ENCODE assay signal across 8 cellular contexts in genomic region chr7:157000047-157000726, GRCh38. TPM values are rescaled to one million over a fixed set of nuclear protein-coding genes. Genes with fewer than 3 reads are reported as not detected.
DNase-seq lines count a peak whose midpoint lies in the region; ATAC-seq, FAIRE-seq and TF ChIP-seq lines count a peak whose summit lies in the region.

No MANE protein-coding gene starts in this region.

- peaks cover 63 to 64% of the 10 kb centered on the region in 2 donors for H3K27me3 Mint-ChIP-seq in CD4-positive, alpha-beta memory T cell
- H3K27me3 Mint-ChIP-seq in astrocyte (ENCODE audit: low read depth, unreplicated experiment) = peaks cover 77% of the 10 kb centered on the region
- H3K27me3 Mint-ChIP-seq in memory B cell = peaks cover 40% of the 10 kb centered on the region
- peaks cover 48% of the 10 kb centered on the region for H3K27me3 Mint-ChIP-seq in glutamatergic neuron (ENCODE audit: unreplicated experiment)

- peaks cover 0 to 3% (median 0%) of the 10 kb centered on the region in 8 donors for H3K9me3 Mint-ChIP-seq in CD4-positive, alpha-beta memory T cell
- H3K9me3 Mint-ChIP-seq in astrocyte (ENCODE audit: unreplicated experiment) = peaks cover 16% of the 10 kb centered on the region
- H3K9me3 Mint-ChIP-seq in memory B cell = peaks cover 1% of the 10 kb centered on the region
- peaks cover 20% of the 10 kb centered on the region for H3K9me3 Mint-ChIP-seq in glutamatergic neuron (ENCODE audit: unreplicated experiment)

- no peak overlapping the region for H2AFZ ChIP-seq in astrocyte (ENCODE audit: low read depth, low read length)

- no peaks in the 10 kb centered on the region for H3K36me3 ChIP-seq in CD4-positive, alpha-beta memory T cell (ENCODE audit: insufficient read depth, low read length)
- no peaks in the 10 kb centered on the region for H3K36me3 ChIP-seq in astrocyte (ENCODE audit: insufficient read depth, low read length)

- peak overlapping the region; percentile 69 to 89 (median 82) for H3K4me3 Mint-ChIP-seq in CD4-positive, alpha-beta memory T cell
- H3K4me3 Mint-ChIP-seq in astrocyte (ENCODE audit: unreplicated experiment) (no peak overlapping the region), memory B cell (peak overlapping the region; percentile 80), glutamatergic neuron (ENCODE audit: unreplicated experiment) (no peak overlapping the region)

- H3K27ac ChIP-seq in CD4-positive, alpha-beta memory T cell (ENCODE audit: low read depth, low read length) = no peak overlapping the region
- no peak overlapping the region for H3K27ac ChIP-seq in astrocyte (ENCODE audit: low read depth, low read length)

- no peak overlapping the region for H3K4me3 ChIP-seq in CD4-positive, alpha-beta memory T cell (ENCODE audit: low read length in 2 of 2)
- no peak overlapping the region for H3K4me3 ChIP-seq in astrocyte (ENCODE audit: insufficient read depth, low read depth, low read length)

- TF ChIP-seq CTCF in astrocyte (IDR thresholded peaks at IDR 0.05; ENCODE audit: insufficient read depth, low read depth, low read length) (no peak), glutamatergic neuron (IDR thresholded peaks at IDR 0.05; ENCODE audit: partially characterized antibody, unreplicated experiment) (no peak)

- no peaks in the 10 kb centered on the region for H3K36me3 Mint-ChIP-seq in CD4-positive, alpha-beta memory T cell
- peaks cover 2% of the 10 kb centered on the region for H3K36me3 Mint-ChIP-seq in astrocyte (ENCODE audit: low read depth, unreplicated experiment)
- H3K36me3 Mint-ChIP-seq in memory B cell = no peaks in the 10 kb centered on the region
- H3K36me3 Mint-ChIP-seq in glutamatergic neuron (ENCODE audit: unreplicated experiment) = peaks cover 10% of the 10 kb centered on the region

- H3K79me2 ChIP-seq in astrocyte (ENCODE audit: insufficient read depth, low read length) = no peaks in the 10 kb centered on the region

- peak overlapping the region; percentile 71 for H3K4me2 ChIP-seq in astrocyte (ENCODE audit: low read length)

- H3K27ac Mint-ChIP-seq in CD4-positive, alpha-beta memory T cell = no peak overlapping the region
- H3K27ac Mint-ChIP-seq in astrocyte (ENCODE audit: unreplicated experiment) = no peak overlapping the region
- H3K27ac Mint-ChIP-seq in memory B cell = no peak overlapping the region
- no peak overlapping the region for H3K27ac Mint-ChIP-seq in glutamatergic neuron (ENCODE audit: unreplicated experiment)

- FAIRE-seq in astrocyte (lab: Jason Lieb, UNC) = no peak

- ATAC-seq in HG02678 (IDR thresholded peaks at IDR 0.05; ENCODE audit: unreplicated experiment) (peak; percentile 28), memory B cell (ENCODE audit: low read depth) (no peak), GM21381 (IDR thresholded peaks at IDR 0.05; ENCODE audit: unreplicated experiment) (no peak), HG02938 (IDR thresholded peaks at IDR 0.05; ENCODE audit: unreplicated experiment) (no peak), GM18517 (IDR thresholded peaks at IDR 0.05; ENCODE audit: unreplicated experiment) (no peak)

- peaks cover 42% of the 10 kb centered on the region for H3K27me3 ChIP-seq in CD4-positive, alpha-beta memory T cell (ENCODE audit: insufficient read depth, low read length)
- peaks cover 81% of the 10 kb centered on the region for H3K27me3 ChIP-seq in astrocyte (ENCODE audit: insufficient read depth, low read length)

- H3K9me3 ChIP-seq in CD4-positive, alpha-beta memory T cell (ENCODE audit: control insufficient read depth in 1 of 2, low read length in 2 of 2) = no peaks in the 10 kb centered on the region
- no peaks in the 10 kb centered on the region for H3K9me3 ChIP-seq in astrocyte (ENCODE audit: insufficient read depth, low read depth, low read length)

- peaks cover 16 to 35% (median 26%) of the 10 kb centered on the region in 4 donors for H3K4me1 Mint-ChIP-seq in CD4-positive, alpha-beta memory T cell
- no peaks in the 10 kb centered on the region for H3K4me1 Mint-ChIP-seq in astrocyte (ENCODE audit: low read depth, unreplicated experiment)
- peaks cover 10% of the 10 kb centered on the region for H3K4me1 Mint-ChIP-seq in memory B cell
- peaks cover 3% of the 10 kb centered on the region for H3K4me1 Mint-ChIP-seq in glutamatergic neuron (ENCODE audit: low read depth, unreplicated experiment)

- DNase-seq in CD4-positive, alpha-beta memory T cell = no peak
- DNase-seq in astrocyte (ENCODE audit: low read depth) (no peak), memory B cell (ENCODE audit: low spot score in 2 of 2) (no peak), glutamatergic neuron (no peak)

- H4K20me1 ChIP-seq in astrocyte (ENCODE audit: insufficient read depth, low read length) = peaks cover 3% of the 10 kb centered on the region

- POLR2A ChIA-PET in CD4-positive, alpha-beta memory T cell (lab: Charles Lee; ENCODE audit: partially characterized antibody) = no interaction called here

- H3K4me1 ChIP-seq in CD4-positive, alpha-beta memory T cell (ENCODE audit: insufficient read depth, low read length) = peaks cover 20% of the 10 kb centered on the region
- no peaks in the 10 kb centered on the region for H3K4me1 ChIP-seq in astrocyte (ENCODE audit: insufficient read depth, low read length)

- no peak overlapping the region for H3K9ac ChIP-seq in astrocyte (ENCODE audit: low read length)

- intact Hi-C loops in CD4-positive, alpha-beta memory T cell (cut with micrococcal nuclease) = no loop called here

- CTCF ChIA-PET in CD4-positive, alpha-beta memory T cell (lab: Charles Lee; ENCODE audit: partially characterized antibody) = no interaction called here

RNA-seq across cellular contexts. Expression of gene MNX1, which starts 10.3 kb away (rescaled TPM):
- not detected for total RNA-seq in CD4-positive, alpha-beta memory T cell
- polyA plus RNA-seq in CD4-positive, alpha-beta memory T cell = not detected
- total RNA-seq in astrocyte = not detected in 2 replicates
- 0.59 TPM for total RNA-seq in glutamatergic neuron (ENCODE audit: unreplicated experiment)

RNA-seq across cellular contexts. Expression of gene NOM1, which starts 50.7 kb away (rescaled TPM):
- total RNA-seq in CD4-positive, alpha-beta memory T cell = 10 to 100 TPM; 31.4 to 32.5 TPM
- 1 to 10 TPM in 1 of 2 donors, under 1 TPM in 1; 0.82 to 9.8 TPM for polyA plus RNA-seq in CD4-positive, alpha-beta memory T cell
- total RNA-seq in astrocyte (19.2 and 19.7 TPM in 2 replicates), glutamatergic neuron (ENCODE audit: unreplicated experiment) (18.0 TPM)

Comparison
In these comparisons a context has a peak if more than half of its experiments do, and no peak if none do; other contexts are left out.
1. H3K4me3 Mint-ChIP-seq: peak in CD4-positive, alpha-beta memory T cell (8 of 8) and memory B cell (single experiment); none in astrocyte (single experiment) and glutamatergic neuron (single experiment).